11 cellular contexts compared by ENCODE assay signal in the genomic region with DNA sequence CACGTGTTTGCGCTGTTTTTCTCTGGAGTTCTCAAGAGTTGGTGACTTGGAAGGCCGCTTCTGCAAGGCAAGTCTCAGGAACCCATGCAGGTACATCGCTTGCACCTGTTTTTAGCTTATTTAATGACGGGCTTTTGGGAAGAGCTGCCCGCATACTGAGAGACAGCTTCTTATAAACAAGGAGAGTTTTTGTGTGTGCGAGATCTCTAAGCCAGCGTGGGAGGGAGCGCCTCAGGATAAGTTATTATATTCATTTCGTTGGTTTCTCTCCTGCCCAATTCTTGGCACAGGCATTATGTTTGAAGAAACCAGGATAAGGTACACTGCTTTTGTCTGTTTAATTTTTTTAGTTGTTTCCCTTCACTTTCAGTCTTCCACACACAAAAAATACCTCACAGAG. TPM values are rescaled to one million over a fixed set of nuclear protein-coding genes. Genes with fewer than 3 reads are reported as not detected.
DNase-seq lines count a peak whose midpoint lies in the region; ATAC-seq and TF ChIP-seq lines count a peak whose summit lies in the region.
"Had no signal": no experiment of that assay in that cellular context is flagged by ENCODE, and none has a peak within 500 bp of the region (broad histone marks: within the 10 kb centered on the region; RNA-seq: fewer than 3 reads in every experiment).

No MANE protein-coding gene starts in this region.

- DNase-seq in HFFc6 (no peak), breast epithelium (ENCODE audit: low spot score in 2 of 2) (peak in 1 of 2 donors; percentile 79), natural killer cell (no peak), left colon (no peak), D341Med (ENCODE audit: low spot score) (no peak)
- DNase-seq in stimulated activated CD4-positive, alpha-beta T cell treated with anti-CD3 and anti-CD28 coated beads, Interleukin-15, amount 100 ng/mL, for 24 hours: no peak
- no peak for DNase-seq in stimulated activated CD4-positive, alpha-beta T cell treated with anti-CD3 and anti-CD28 coated beads, Interleukin-1b, Interleukin-23, amount 100 ng/mL, for 48 hours
- DNase-seq: DND-41, midbrain, SHP77 had no signal

- H3K27ac Mint-ChIP-seq in HFFc6 (0 out of 2 replicates have a peak overlapping the region, but pooled peaks have one; percentile 75), natural killer cell (peak overlapping the region; percentile 90 to 94)

- H3K9me3 ChIP-seq in BLaER1 (peaks cover 6% of the 10 kb centered on the region; the same call in 1 of the 2 replicates), breast epithelium (no peaks in the 10 kb centered on the region)

- no peaks in the 10 kb centered on the region for H3K9me3 Mint-ChIP-seq in HFFc6
- no peaks in the 10 kb centered on the region for H3K9me3 Mint-ChIP-seq in natural killer cell

- H3K27me3 ChIP-seq in BLaER1: no peaks in the 10 kb centered on the region
- no peaks in the 10 kb centered on the region for H3K27me3 ChIP-seq in breast epithelium

- intact Hi-C loops in breast epithelium (cut with DNase I; ENCODE audit: low total_unique reads) (no loop called here), natural killer cell (cut with micrococcal nuclease) (no loop called here), left colon (cut with DNase I, micrococcal nuclease) (no loop called here)

- TF ChIP-seq CTCF in HFFc6 (IDR thresholded peaks at IDR 0.05) (no peak), breast epithelium (IDR thresholded peaks at IDR 0.05) (no peak), natural killer cell (IDR thresholded peaks at IDR 0.05) (no peak)

- H3K4me1 ChIP-seq in BLaER1 (peaks cover 22% of the 10 kb centered on the region), breast epithelium (peaks cover 15 to 20% of the 10 kb centered on the region in 2 donors)

- peaks cover 18% of the 10 kb centered on the region for H3K4me1 Mint-ChIP-seq in HFFc6 (ENCODE audit: low read depth)
- H3K4me1 Mint-ChIP-seq in natural killer cell: peaks cover 15 to 20% of the 10 kb centered on the region in 2 donors

- peaks cover 41% of the 10 kb centered on the region for H3K36me3 Mint-ChIP-seq in HFFc6 (ENCODE audit: low read depth)
- H3K36me3 Mint-ChIP-seq in natural killer cell: no peaks in the 10 kb centered on the region

- peak overlapping the region; percentile 72; the same call in 1 of the 2 replicates for H3K27ac ChIP-seq in BLaER1
- H3K27ac ChIP-seq in breast epithelium: peak overlapping the region; percentile 93 to 97

- no peak for TF ChIP-seq POLR2A in breast epithelium (IDR thresholded peaks at IDR 0.05)

- H3K4me2 ChIP-seq in BLaER1: no peak overlapping the region

- H3K4me3 ChIP-seq in BLaER1 (no peak overlapping the region), breast epithelium (peak overlapping the region in 2 of 3 donors; percentile 15 to 45)

- H4K20me1 ChIP-seq in BLaER1: no peaks in the 10 kb centered on the region

- ATAC-seq in natural killer cell (no peak), left colon (no peak)

- H3K27me3 Mint-ChIP-seq in HFFc6 (ENCODE audit: insufficient read depth) (peaks cover 2% of the 10 kb centered on the region), natural killer cell (ENCODE audit: low read depth in 2 of 2) (no peaks in the 10 kb centered on the region)

- H3K36me3 ChIP-seq in BLaER1: peaks cover 88% of the 10 kb centered on the region
- no peaks in the 10 kb centered on the region for H3K36me3 ChIP-seq in breast epithelium

- no peak overlapping the region for H3K4me3 Mint-ChIP-seq in HFFc6
- H3K4me3 Mint-ChIP-seq in natural killer cell: no peak overlapping the region

- H3K9ac ChIP-seq in BLaER1: no peak overlapping the region

RNA-seq across cellular contexts. Expression of a gene that starts 11.4 kb away (rescaled TPM):
- total RNA-seq in HFFc6 (2021; fragmentation: NEBNext Ultra II Directional; extraction: Animal tissue kit (Norgen Biotek cat#: 25700)): 10 to 100 TPM; 43.9 to 51.3 (median 47.8) TPM
- total RNA-seq in breast epithelium (10 to 100 TPM; 49.3 to 84.7 (median 61.3) TPM), natural killer cell (100 to 1,000 TPM in 1 of 3 donors, 10 to 100 TPM in 2; 93.2 to 110 (median 93.9) TPM), left colon (10 to 100 TPM; 53.1 to 53.9 TPM)
